Comparison of ENCODE assay signal across 27 cellular contexts in the genomic region with DNA sequence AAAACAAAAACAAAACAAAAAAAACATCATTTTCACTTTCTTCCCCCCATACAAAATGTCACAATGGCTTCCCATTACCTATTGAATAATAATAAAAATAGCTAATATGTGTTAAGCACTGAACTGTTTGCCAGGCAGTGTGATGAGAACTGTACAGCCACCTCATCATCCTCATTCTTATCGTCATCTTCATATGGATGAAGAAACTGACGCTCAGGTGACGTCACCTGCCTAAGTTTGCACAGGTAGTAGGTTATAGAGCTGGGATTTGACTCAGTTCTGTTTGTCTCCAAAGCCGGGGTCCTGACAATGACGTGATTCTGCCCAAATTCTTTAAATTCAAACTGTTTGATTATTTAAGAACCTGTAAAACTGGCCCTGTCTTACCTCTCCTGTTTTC.
"Had no signal": no experiment of that assay in that cellular context is flagged by ENCODE, and none has a peak within 500 bp of the region (broad histone marks: within the 10 kb centered on the region; RNA-seq: fewer than 3 reads in every experiment).

No MANE protein-coding gene starts in this region.

- H3K4me3 Mint-ChIP-seq: nephron; neural progenitor cell; stimulated activated effector memory CD8-positive, alpha-beta T cell treated with anti-CD3 and anti-CD28 coated beads, Interleukin-12 subunit alpha, Interleukin-12 subunit beta, amount 100 ng/mL, for 72 hours; stimulated activated naive B cell treated with anti-CD40 and anti-IgM and Interleukin-4, amounts not matched to agents 10 μg/mL and 1 μg/mL and 100 μg/mL, for 72 hours; stimulated activated naive CD8-positive, alpha-beta T cell treated with anti-CD3 and anti-CD28 coated beads, Interleukin-15, Interleukin-2, amounts not matched to agents 100 ng/mL and 50 ng/mL, for 24 hours had no signal

- H3K4me1 Mint-ChIP-seq: nephron; neural progenitor cell; stimulated activated effector memory CD8-positive, alpha-beta T cell treated with anti-CD3 and anti-CD28 coated beads, Interleukin-12 subunit alpha, Interleukin-12 subunit beta, amount 100 ng/mL, for 72 hours; stimulated activated naive B cell treated with anti-CD40 and anti-IgM and Interleukin-4, amounts not matched to agents 10 μg/mL and 1 μg/mL and 100 μg/mL, for 72 hours had no signal

- H3K27me3 Mint-ChIP-seq: progenitor cell of endocrine pancreas; stimulated activated naive B cell treated with anti-CD40 and anti-IgM and Interleukin-4, amounts not matched to agents 10 μg/mL and 1 μg/mL and 100 μg/mL, for 72 hours; stimulated activated naive CD8-positive, alpha-beta T cell treated with anti-CD3 and anti-CD28 coated beads, Interleukin-15, Interleukin-2, amounts not matched to agents 100 ng/mL and 50 ng/mL, for 24 hours had no signal

- H3K4me3 ChIP-seq: neural progenitor cell, ovary, psoas muscle, right lobe of liver, sigmoid colon, stomach, thoracic aorta, thyroid gland, tibial nerve, upper lobe of left lung, vagina had no signal

- H3K27ac ChIP-seq: neural progenitor cell, ovary, parathyroid adenoma, psoas muscle, right lobe of liver, sigmoid colon, stomach, thoracic aorta, thyroid gland, tibial nerve, upper lobe of left lung, vagina had no signal

- H3K4me1 ChIP-seq: neural progenitor cell, parathyroid adenoma, psoas muscle, right lobe of liver, sigmoid colon, stomach, thyroid gland, tibial nerve, upper lobe of left lung, vagina had no signal

- H3K27me3 ChIP-seq: neural progenitor cell, ovary, right lobe of liver, sigmoid colon, stomach, thyroid gland, tibial nerve, upper lobe of left lung, vagina had no signal

- H3K27ac Mint-ChIP-seq: nephron; neural progenitor cell; progenitor cell of endocrine pancreas; stimulated activated effector memory CD8-positive, alpha-beta T cell treated with anti-CD3 and anti-CD28 coated beads, Interleukin-12 subunit alpha, Interleukin-12 subunit beta, amount 100 ng/mL, for 72 hours; stimulated activated naive B cell treated with anti-CD40 and anti-IgM and Interleukin-4, amounts not matched to agents 10 μg/mL and 1 μg/mL and 100 μg/mL, for 72 hours; stimulated activated naive CD8-positive, alpha-beta T cell treated with anti-CD3 and anti-CD28 coated beads, Interleukin-15, Interleukin-2, amounts not matched to agents 100 ng/mL and 50 ng/mL, for 24 hours had no signal

- DNase-seq: occipital lobe; ovary; posterior cingulate gyrus; psoas muscle; right cardiac atrium; right lobe of liver; sigmoid colon; small intestine; stimulated activated CD4-positive, alpha-beta T cell treated with anti-CD3 and anti-CD28 coated beads, Interleukin-15, amount 100 ng/mL, for 24 hours; stimulated activated CD4-positive, alpha-beta T cell treated with anti-CD3 and anti-CD28 coated beads, Interleukin-2, amount 100 ng/mL, for 24 hours; stimulated activated CD4-positive, alpha-beta T cell treated with anti-CD3 and anti-CD28 coated beads, Interleukin-2, amount 100 ng/mL, for 48 hours; stimulated activated CD4-positive, alpha-beta T cell treated with anti-CD3 and anti-CD28 coated beads, Interleukin-4, amount 100 ng/mL, for 24 hours; stimulated activated naive B cell treated with anti-CD40 and anti-IgM and Interleukin-4, amounts not matched to agents 10 μg/mL and 1 μg/mL and 100 μg/mL, for 72 hours; stimulated activated naive CD4-positive, alpha-beta T cell treated with Interleukin-2 at 50 U/mL for 16 hours; stomach; thyroid gland; trophoblast cell; upper lobe of left lung had no signal

- H3K4me2 ChIP-seq: neural progenitor cell had no signal

- H3K9me3 Mint-ChIP-seq: stimulated activated effector memory CD8-positive, alpha-beta T cell treated with anti-CD3 and anti-CD28 coated beads, Interleukin-12 subunit alpha, Interleukin-12 subunit beta, amount 100 ng/mL, for 72 hours; stimulated activated naive B cell treated with anti-CD40 and anti-IgM and Interleukin-4, amounts not matched to agents 10 μg/mL and 1 μg/mL and 100 μg/mL, for 72 hours; stimulated activated naive CD8-positive, alpha-beta T cell treated with anti-CD3 and anti-CD28 coated beads, Interleukin-15, Interleukin-2, amounts not matched to agents 100 ng/mL and 50 ng/mL, for 24 hours had no signal

- H3K79me2 ChIP-seq: parathyroid adenoma had no signal

- H3K9me3 ChIP-seq: ovary, psoas muscle, right lobe of liver, sigmoid colon, stomach, thoracic aorta, thyroid gland, tibial nerve, upper lobe of left lung, vagina had no signal

- H3K36me3 Mint-ChIP-seq: stimulated activated effector memory CD8-positive, alpha-beta T cell treated with anti-CD3 and anti-CD28 coated beads, Interleukin-12 subunit alpha, Interleukin-12 subunit beta, amount 100 ng/mL, for 72 hours had no signal

- H2AFZ ChIP-seq: neural progenitor cell, parathyroid adenoma had no signal

- H3K36me3 ChIP-seq: neural progenitor cell, ovary, right lobe of liver, sigmoid colon, stomach, thoracic aorta, thyroid gland, tibial nerve, upper lobe of left lung, vagina had no signal
